In genomic region chr5:8828596-8829321, GRCh38 we compare ENCODE assay signal across 17 cellular contexts.
DNase-seq lines count a peak whose midpoint lies in the region; TF ChIP-seq lines count a peak whose summit lies in the region.
"Had no signal": no experiment of that assay in that cellular context is flagged by ENCODE, and none has a peak within 500 bp of the region (broad histone marks: within the 10 kb centered on the region; RNA-seq: fewer than 3 reads in every experiment).

No MANE protein-coding gene starts in this region.

- in situ Hi-C loops in astrocyte of the spinal cord (cut with HindIII; ENCODE audit: low sequenced_read_pairs) = no loop called here

- H2AFZ ChIP-seq in smooth muscle cell (ENCODE audit: low read depth) = no peak overlapping the region

- peaks cover 31% of the 10 kb centered on the region for H3F3A ChIP-seq in smooth muscle cell (ENCODE audit: low read depth)

- H3K9ac ChIP-seq in iPS-15b (ENCODE audit: low read depth, low read length) = no peak overlapping the region
- H3K9ac ChIP-seq in smooth muscle cell (ENCODE audit: low read depth) = peak overlapping the region; percentile 59

- no peaks in the 10 kb centered on the region for H3K27me3 ChIP-seq in iPS-15b (ENCODE audit: control insufficient read depth, insufficient read depth, low read length)
- no peaks in the 10 kb centered on the region for H3K27me3 ChIP-seq in smooth muscle cell (ENCODE audit: low read depth)
- H3K27me3 ChIP-seq: adrenal gland had no signal

- TF ChIP-seq CTCF in astrocyte of the spinal cord (IDR thresholded peaks at IDR 0.05; ENCODE audit: low read depth, low read length) (no peak), smooth muscle cell (IDR thresholded peaks at IDR 0.05; ENCODE audit: borderline replicate concordance, insufficient read depth, poor library complexity, severe bottlenecking) (no peak)

- H3K36me3 ChIP-seq in iPS-15b (ENCODE audit: control insufficient read depth, insufficient read depth, low read length) = no peaks in the 10 kb centered on the region
- no peaks in the 10 kb centered on the region for H3K36me3 ChIP-seq in smooth muscle cell (ENCODE audit: low read depth)
- H3K36me3 ChIP-seq: adrenal gland had no signal

- DNase-seq in M059J (ENCODE audit: low read depth) (peak; percentile 37), astrocyte of the spinal cord (ENCODE audit: low read depth, low spot score) (peak; percentile 38), smooth muscle cell (lab: John Stamatoyannopoulos, UW; ENCODE audit: unreplicated experiment) (no peak), erythroblast (lab: John Stamatoyannopoulos, UW) (no peak), T1000 (lab: John Stamatoyannopoulos, UW) (no peak)
- DNase-seq in stimulated activated naive CD4-positive, alpha-beta T cell (lab: John Stamatoyannopoulos, UW) = no peak
- DNase-seq: cortex of kidney, DMS79, hippocampal formation, naive B cell, NCI-H187 treated with DMSO at 0.1 percent for 48 hours, NCI-H524, OCI-M1, psoas muscle, T-cell had no signal

- peak overlapping the region; percentile 92 for H3K27ac ChIP-seq in smooth muscle cell (ENCODE audit: low read depth)
- H3K27ac ChIP-seq: psoas muscle had no signal

- H3K9me3 ChIP-seq in iPS-15b (ENCODE audit: control insufficient read depth, insufficient read depth, low read length) (no peaks in the 10 kb centered on the region), smooth muscle cell (replicated peaks; ENCODE audit: low read depth) (no peaks in the 10 kb centered on the region)
- H3K9me3 ChIP-seq: adrenal gland had no signal

- H3K4me2 ChIP-seq in smooth muscle cell = peak overlapping the region; percentile 38

- H3K4me1 ChIP-seq in iPS-15b (ENCODE audit: control insufficient read depth, insufficient read depth, low read length) = no peaks in the 10 kb centered on the region
- H3K4me1 ChIP-seq in smooth muscle cell (ENCODE audit: low read depth) = peaks cover 33% of the 10 kb centered on the region
- H3K4me1 ChIP-seq: adrenal gland, psoas muscle had no signal

- H4K20me1 ChIP-seq in smooth muscle cell (ENCODE audit: low read depth) = no peaks in the 10 kb centered on the region

- no peak for TF ChIP-seq POLR2A in erythroblast (IDR thresholded peaks at IDR 0.05; ENCODE audit: low read length)

- H3K4me3 ChIP-seq in astrocyte of the spinal cord (ENCODE audit: low read depth, low read length) (no peak overlapping the region), iPS-15b (ENCODE audit: low read depth, low read length) (peak overlapping the region; percentile 3), smooth muscle cell (no peak overlapping the region)
- H3K4me3 ChIP-seq: adrenal gland, psoas muscle had no signal

- H3K79me2 ChIP-seq in smooth muscle cell (ENCODE audit: low read depth) = no peaks in the 10 kb centered on the region

- 68% methylated on average over 2 of the region's 2 CpGs for WGBS in smooth muscle cell (ENCODE audit: low lambda C conversion rate)

Comparison
In these comparisons a context has a peak if more than half of its experiments do, and no peak if none do; other contexts are left out.
1. DNase-seq: peak in M059J (single experiment) and astrocyte of the spinal cord (single experiment); none in smooth muscle cell (single experiment), stimulated activated naive CD4-positive, alpha-beta T cell (0 of 6), erythroblast (0 of 2) and T1000 (single experiment).